In genomic region chr1:201504179-201504631, GRCh38 we compare ENCODE assay signal across 10 cellular contexts. TPM values are rescaled to one million over a fixed set of nuclear protein-coding genes. Genes with fewer than 3 reads are reported as not detected.
DNase-seq lines count a peak whose midpoint lies in the region; TF ChIP-seq lines count a peak whose summit lies in the region.
"Had no signal": no experiment of that assay in that cellular context is flagged by ENCODE, and none has a peak within 500 bp of the region (broad histone marks: within the 10 kb centered on the region; RNA-seq: fewer than 3 reads in every experiment).

No MANE protein-coding gene starts in this region.

- no peak overlapping the region for H2BK12ac ChIP-seq in mesenchymal stem cell (ENCODE audit: low read length in 2 of 2)

- peak overlapping the region in 1 of 2 experiments; percentile 14 for H3K18ac ChIP-seq in mesenchymal stem cell (ENCODE audit: low read depth in 1 of 2, low read length in 2 of 2)

- H3K36me3 ChIP-seq in mesenchymal stem cell (ENCODE audit: control insufficient read depth in 1 of 2, insufficient read depth in 2 of 2, low read depth in 1 of 2, low read length in 2 of 2) (no peaks in the 10 kb centered on the region), thymus (ENCODE audit: control insufficient read depth, insufficient read depth) (no peaks in the 10 kb centered on the region)

- H2BK120ac ChIP-seq in mesenchymal stem cell (ENCODE audit: low read depth, low read length) = no peak overlapping the region

- no peak overlapping the region for H3K4me2 ChIP-seq in mesenchymal stem cell (ENCODE audit: low read length, poor library complexity, severe bottlenecking)

- no peak overlapping the region for H4K8ac ChIP-seq in mesenchymal stem cell (ENCODE audit: low read length)

- no peaks in the 10 kb centered on the region for H3K9me3 Mint-ChIP-seq in chondrocyte (ENCODE audit: low read depth)
- no peaks in the 10 kb centered on the region for H3K9me3 Mint-ChIP-seq in activated CD4-positive, alpha-beta memory T cell treated with anti-CD3 and anti-CD28 coated beads, Interleukin-2, amount 10 ng/mL, durations not matched to agents 7 days and 5 days

- no peaks in the 10 kb centered on the region for H3K36me3 Mint-ChIP-seq in chondrocyte (ENCODE audit: low read depth)
- peaks cover 2% of the 10 kb centered on the region for H3K36me3 Mint-ChIP-seq in activated CD4-positive, alpha-beta memory T cell treated with anti-CD3 and anti-CD28 coated beads, Interleukin-2, amount 10 ng/mL, durations not matched to agents 7 days and 5 days (ENCODE audit: low read depth)

- peaks cover 24% of the 10 kb centered on the region for H3K4me1 ChIP-seq in mesenchymal stem cell (ENCODE audit: control insufficient read depth, insufficient read depth, low read depth, low read length)
- H3K4me1 ChIP-seq in thymus (ENCODE audit: control insufficient read depth, insufficient read depth, low read length) = peaks cover 11% of the 10 kb centered on the region

- H3K79me1 ChIP-seq in mesenchymal stem cell (replicated peaks; ENCODE audit: low read length, poor library complexity, severe bottlenecking) = no peaks in the 10 kb centered on the region

- no peak overlapping the region for H2AFZ ChIP-seq in mesenchymal stem cell (ENCODE audit: low read depth, low read length)

- H3K23ac ChIP-seq in mesenchymal stem cell (ENCODE audit: low read length in 2 of 2) = no peak overlapping the region

- H3K27ac ChIP-seq in mesenchymal stem cell (ENCODE audit: low read length, poor library complexity, severe bottlenecking) (peak overlapping the region; percentile 97), thymus (ENCODE audit: low read depth) (peak overlapping the region; percentile 37)

- POLR2A ChIA-PET in activated CD4-positive, alpha-beta memory T cell treated with anti-CD3 and anti-CD28 coated beads, Interleukin-2, amount 10 ng/mL, durations not matched to agents 7 days and 5 days (lab: Charles Lee) = no interaction called here

- no peaks in the 10 kb centered on the region for H3K9me3 ChIP-seq in mesenchymal stem cell (ENCODE audit: control insufficient read depth, low read length)
- H3K9me3 ChIP-seq in thymus (ENCODE audit: control insufficient read depth) = no peaks in the 10 kb centered on the region

- no peak overlapping the region for H2BK5ac ChIP-seq in mesenchymal stem cell (ENCODE audit: low read depth, low read length, poor library complexity, severe bottlenecking)

- H2AK5ac ChIP-seq in mesenchymal stem cell (ENCODE audit: low read length, severe bottlenecking) = peak overlapping the region; percentile 45

- H3K4me3 Mint-ChIP-seq in chondrocyte (ENCODE audit: unreplicated experiment) = no peak overlapping the region
- H3K4me3 Mint-ChIP-seq in activated CD4-positive, alpha-beta memory T cell treated with anti-CD3 and anti-CD28 coated beads, Interleukin-2, amount 10 ng/mL, durations not matched to agents 7 days and 5 days = no peak overlapping the region

- H2BK15ac ChIP-seq in mesenchymal stem cell (ENCODE audit: low read depth, poor library complexity, severe bottlenecking) = no peak overlapping the region

- H3K4me3 ChIP-seq in mesenchymal stem cell (ENCODE audit: insufficient read depth in 1 of 2, low read depth in 1 of 2, low read length in 2 of 2) = peak overlapping the region in 1 of 2 experiments; percentile 49
- H3K4me3 ChIP-seq in thymus (ENCODE audit: low read length) = no peak overlapping the region

- no peaks in the 10 kb centered on the region for H3K27me3 Mint-ChIP-seq in chondrocyte (ENCODE audit: low read depth)
- H3K27me3 Mint-ChIP-seq in activated CD4-positive, alpha-beta memory T cell treated with anti-CD3 and anti-CD28 coated beads, Interleukin-2, amount 10 ng/mL, durations not matched to agents 7 days and 5 days = no peaks in the 10 kb centered on the region

- peaks cover 65% of the 10 kb centered on the region for H3K4me1 Mint-ChIP-seq in chondrocyte (ENCODE audit: low read depth)
- H3K4me1 Mint-ChIP-seq in activated CD4-positive, alpha-beta memory T cell treated with anti-CD3 and anti-CD28 coated beads, Interleukin-2, amount 10 ng/mL, durations not matched to agents 7 days and 5 days = peaks cover 48% of the 10 kb centered on the region

- H3K9ac ChIP-seq in mesenchymal stem cell (ENCODE audit: low read length) = peak overlapping the region; percentile 74

- H3K14ac ChIP-seq in mesenchymal stem cell (ENCODE audit: low read length in 2 of 2) = no peak overlapping the region

- peak overlapping the region; percentile 99 for H3K27ac Mint-ChIP-seq in chondrocyte (ENCODE audit: unreplicated experiment)
- H3K27ac Mint-ChIP-seq in activated CD4-positive, alpha-beta memory T cell treated with anti-CD3 and anti-CD28 coated beads, Interleukin-2, amount 10 ng/mL, durations not matched to agents 7 days and 5 days = no peak overlapping the region

- H3K4ac ChIP-seq in mesenchymal stem cell (ENCODE audit: low read depth in 1 of 2, low read length in 2 of 2) = no peak overlapping the region

- no peak overlapping the region for H4K91ac ChIP-seq in mesenchymal stem cell (ENCODE audit: low read length)

- H3K27me3 ChIP-seq in mesenchymal stem cell (ENCODE audit: control insufficient read depth in 1 of 2, insufficient read depth in 1 of 2, low read length in 2 of 2) (no peaks in the 10 kb centered on the region), thymus (ENCODE audit: control insufficient read depth, insufficient read depth) (no peaks in the 10 kb centered on the region)

- CTCF ChIA-PET in activated CD4-positive, alpha-beta memory T cell treated with anti-CD3 and anti-CD28 coated beads, Interleukin-2, amount 10 ng/mL, durations not matched to agents 7 days and 5 days (lab: Charles Lee) = interaction anchor here (1.6 to 7.6 kb wide), 4 partner anchors 8 to 69 kb away, joined by 3 to 74 read pairs (median 25); no protein-coding TSS in a partner anchor

- DNase-seq in NCI-H226 = peak; percentile 77
- no peak for DNase-seq in chondrocyte (ENCODE audit: low spot score)
- DNase-seq in mesenchymal stem cell = peak; percentile 47
- DNase-seq in activated gamma-delta T cell treated with Interleukin-2 at 50 U/mL for 16 hours = no peak
- no peak for DNase-seq in T-helper 1 cell
- DNase-seq in activated CD4-positive, alpha-beta memory T cell treated with anti-CD3 and anti-CD28 coated beads, Interleukin-2, amount 10 ng/mL, durations not matched to agents 7 days and 5 days = no peak
- no peak for DNase-seq in DMS 273 (lab: John Stamatoyannopoulos, UW; ENCODE audit: unreplicated experiment)
- DNase-seq: activated CD4-positive, alpha-beta T cell treated with anti-CD3 and anti-CD28 coated beads, Interleukin-2, amount 50 U/mL, for 4 hours; cortex of kidney had no signal

- WGBS in mesenchymal stem cell = 54% methylated on average over 3 of the region's 3 CpGs
- WGBS in thymus = 95% methylated on average over 3 of the region's 3 CpGs

- no peak for TF ChIP-seq CTCF in chondrocyte (IDR thresholded peaks at IDR 0.05)

RNA-seq across cellular contexts. Expression of gene CSRP1, which starts 2.7 kb away (rescaled TPM):
- total RNA-seq in chondrocyte = 1.3 to 7.1 TPM (median 5.9 TPM) in 3 replicates
- polyA plus RNA-seq in mesenchymal stem cell (2013, experiment 1 of 2) = 86.6 TPM
- 85.7 TPM for polyA plus RNA-seq in mesenchymal stem cell (2013, experiment 2 of 2)
- polyA plus RNA-seq in thymus = 170 TPM
- 10 to 100 TPM; 77.1 to 77.8 TPM for total RNA-seq in activated CD4-positive, alpha-beta memory T cell treated with anti-CD3 and anti-CD28 coated beads, Interleukin-2, amount 10 ng/mL, durations not matched to agents 7 days and 5 days

RNA-seq across cellular contexts. Expression of gene NAV1, which starts 34.7 kb away (rescaled TPM):
- total RNA-seq in chondrocyte = 201 to 294 TPM (median 211 TPM) in 3 replicates
- polyA plus RNA-seq in mesenchymal stem cell (2013, experiment 1 of 2) = 51.4 TPM
- 45.4 TPM for polyA plus RNA-seq in mesenchymal stem cell (2013, experiment 2 of 2)
- 3.4 TPM for polyA plus RNA-seq in thymus
- 1 to 10 TPM; 2.8 to 3.0 TPM for total RNA-seq in activated CD4-positive, alpha-beta memory T cell treated with anti-CD3 and anti-CD28 coated beads, Interleukin-2, amount 10 ng/mL, durations not matched to agents 7 days and 5 days

RNA-seq across cellular contexts. Expression of gene PHLDA3, which starts 35.2 kb away (rescaled TPM):
- 111 to 120 TPM (median 115 TPM) in 3 replicates for total RNA-seq in chondrocyte
- polyA plus RNA-seq in mesenchymal stem cell (2013, experiment 1 of 2) = 42.7 TPM
- 42.7 TPM for polyA plus RNA-seq in mesenchymal stem cell (2013, experiment 2 of 2)
- polyA plus RNA-seq in thymus = 31.7 TPM
- total RNA-seq in activated CD4-positive, alpha-beta memory T cell treated with anti-CD3 and anti-CD28 coated beads, Interleukin-2, amount 10 ng/mL, durations not matched to agents 7 days and 5 days = 10 to 100 TPM in 1 of 2 experiments, 1 to 10 TPM in 1; 9.0 to 11.4 TPM

Comparison
In these comparisons a context has a peak if more than half of its experiments do, and no peak if none do; other contexts are left out.
1. DNase-seq: peak in NCI-H226 (single experiment) and mesenchymal stem cell (single experiment); none in chondrocyte (single experiment), activated gamma-delta T cell treated with Interleukin-2 at 50 U/mL for 16 hours (single experiment), T-helper 1 cell (0 of 5), activated CD4-positive, alpha-beta memory T cell treated with anti-CD3 and anti-CD28 coated beads, Interleukin-2, amount 10 ng/mL, durations not matched to agents 7 days and 5 days (single experiment) and DMS 273 (single experiment).
2. RNA of gene NAV1, which starts 34.7 kb away (total RNA-seq): 201 to 294 TPM in chondrocyte; 2.8 to 3.0 TPM in activated CD4-positive, alpha-beta memory T cell treated with anti-CD3 and anti-CD28 coated beads, Interleukin-2, amount 10 ng/mL, durations not matched to agents 7 days and 5 days; every median in the first group is over 10 times any median in the second.